10 cellular contexts compared by ENCODE assay signal in genomic region chr2:79876430-79876829, GRCh38.
A peak's percentile ranks its signal among the peaks of the same experiment; 100 is the strongest.
DNase-seq lines count a peak whose midpoint lies in the region; ATAC-seq, FAIRE-seq and TF ChIP-seq lines count a peak whose summit lies in the region.
"Had no signal": no experiment of that assay in that cellular context is flagged by ENCODE, and none has a peak within 500 bp of the region (broad histone marks: within the 10 kb centered on the region; RNA-seq: fewer than 3 reads in every experiment).

No MANE protein-coding gene starts in this region.

- TF ChIP-seq POLR2A in GM12878 (IDR thresholded peaks at IDR 0.05; ENCODE audit: low read depth, low read length): no peak

- FAIRE-seq in GM12878 (lab: Jason Lieb, UNC): no peak

- CTCF ChIA-PET in GM12878 (lab: Yijun Ruan, JAX): interaction anchor here (0.9 kb wide), 1 partner anchor 13 kb away, joined by 3 read pairs; no protein-coding TSS in a partner anchor

- H3F3A ChIP-seq in neural cell (ENCODE audit: insufficient read depth, low read length, poor library complexity, severe bottlenecking): no peaks in the 10 kb centered on the region

- H3K4me2 ChIP-seq in GM12878 (ENCODE audit: control insufficient read depth, insufficient read depth) (no peak overlapping the region), neural cell (ENCODE audit: low read length) (no peak overlapping the region)

- H3K9me3 ChIP-seq in GM12878 (replicated peaks; ENCODE audit: control insufficient read depth, insufficient read depth, low read length) (no peaks in the 10 kb centered on the region), neural cell (ENCODE audit: low read length) (no peaks in the 10 kb centered on the region)

- H3K4me3 ChIP-seq in GM12878 (no peak overlapping the region), neural cell (ENCODE audit: low read length) (no peak overlapping the region)

- no peaks in the 10 kb centered on the region for H3K27me3 ChIP-seq in GM12878 (replicated peaks in 1 of 2; ENCODE audit: control insufficient read depth in 2 of 2, insufficient read depth in 2 of 2, low read length in 1 of 2)
- no peaks in the 10 kb centered on the region for H3K27me3 ChIP-seq in neural cell (ENCODE audit: insufficient read depth, low read depth, low read length)

- DNase-seq in DMS53 (lab: John Stamatoyannopoulos, UW): peak; percentile 37
- DNase-seq in DMS53 treated with DMSO at 0.1 percent for 48 hours (lab: John Stamatoyannopoulos, UW; ENCODE audit: unreplicated experiment): no peak
- DNase-seq in LHCN-M2 (ENCODE audit: low read depth): peak; percentile 0
- no peak for DNase-seq in GM12878 (ENCODE audit: low read depth, low spot score)
- DNase-seq in activated effector memory CD4-positive, alpha-beta T cell treated with Interleukin-2 at 50 U/mL for 16 hours: no peak
- DNase-seq in NCI-H2029 (lab: John Stamatoyannopoulos, UW): no peak
- DNase-seq: T1000 had no signal

- H3K36me3 ChIP-seq in GM12878 (ENCODE audit: control insufficient read depth in 2 of 2, insufficient read depth in 2 of 2, low read length in 1 of 2) (no peaks in the 10 kb centered on the region), neural cell (ENCODE audit: insufficient read depth, low read length) (no peaks in the 10 kb centered on the region)

- in situ Hi-C loops in GM12878 (cut with MboI): no loop called here

- H4K20me1 ChIP-seq in GM12878 (ENCODE audit: control insufficient read depth, insufficient read depth) (no peaks in the 10 kb centered on the region), neural cell (ENCODE audit: insufficient read depth) (no peaks in the 10 kb centered on the region)

- H3K4me1 ChIP-seq in GM12878 (ENCODE audit: control insufficient read depth, insufficient read depth, low read length): no peaks in the 10 kb centered on the region

- intact Hi-C loops in GM12878 (cut with micrococcal nuclease; ENCODE audit: unreplicated experiment): no loop called here

- TF ChIP-seq EP300 in GM12878 (IDR thresholded peaks at IDR 0.05; ENCODE audit: borderline replicate concordance in 1 of 2, control insufficient read depth in 1 of 2, low read depth in 2 of 2, low read length in 2 of 2): no peak
- TF ChIP-seq EP300 in neural cell (conservative IDR thresholded peaks at IDR 0.05; ENCODE audit: poor library complexity, severe bottlenecking): no peak

- no TSS peak for BruUV-seq in GM12878 (replicated peaks; lab: Mats Ljungman, UMichigan)

- RAD21 ChIA-PET in GM12878 (lab: Charles Lee; ENCODE audit: unreplicated experiment): no interaction called here

- 21% methylated on average over 3 of the region's 3 CpGs for WGBS in GM12878 (ENCODE audit: insufficient coverage, insufficient replicate concordance, low lambda C conversion rate, missing lambda C conversion rate)

- H3K79me2 ChIP-seq in GM12878 (ENCODE audit: control insufficient read depth, insufficient read depth, low read length): no peaks in the 10 kb centered on the region
- no peaks in the 10 kb centered on the region for H3K79me2 ChIP-seq in neural cell (replicated peaks; ENCODE audit: insufficient read depth, low read length)

- TF ChIP-seq CTCF in GM12878 (IDR thresholded peaks at IDR 0.05 in 2 of 3, conservative IDR thresholded peaks at IDR 0.05 in 1 of 3; ENCODE audit: control insufficient read depth in 2 of 3, extremely low read depth in 1 of 3, insufficient read depth in 1 of 3, low read depth in 3 of 3, low read length in 3 of 3): peak; percentile 23 to 33 (median 29); a peak in 4 of 6 replicates
- TF ChIP-seq CTCF in neural cell (IDR thresholded peaks at IDR 0.05; ENCODE audit: poor library complexity, severe bottlenecking): peak; percentile 64

- no peak overlapping the region for H3K27ac ChIP-seq in GM12878 (ENCODE audit: control insufficient read depth, insufficient read depth)
- H3K27ac ChIP-seq in neural cell (ENCODE audit: low read length): no peak overlapping the region
- H3K27ac ChIP-seq: epithelial cell of prostate had no signal

- POLR2A ChIA-PET in GM12878 (lab: Charles Lee): no interaction called here

- TF ChIP-seq RAD21 in GM12878 (IDR thresholded peaks at IDR 0.05; ENCODE audit: insufficient read depth, low read depth, low read length): 0 out of 2 replicates have a peak, but pooled peaks have one; percentile 5
- peak; percentile 60 for TF ChIP-seq RAD21 in neural cell (conservative IDR thresholded peaks at IDR 0.05)

- SMC1A ChIA-PET in GM12878 (lab: Charles Lee; ENCODE audit: uncharacterized antibody, unreplicated experiment): no interaction called here

- no peak overlapping the region for H2AFZ ChIP-seq in GM12878 (ENCODE audit: control insufficient read depth, low read depth, low read length)
- H2AFZ ChIP-seq in neural cell (ENCODE audit: low read depth, low read length): no peak overlapping the region

- H3K9ac ChIP-seq in GM12878 (ENCODE audit: control insufficient read depth, insufficient read depth, low read length) (no peak overlapping the region), neural cell (ENCODE audit: low read length) (no peak overlapping the region)

- no peaks in the 10 kb centered on the region for H3K9me2 ChIP-seq in neural cell (ENCODE audit: insufficient read depth, low read length)

- ATAC-seq in GM12878: 0 out of 3 replicates have a peak, but pooled peaks have one; percentile 46
- ATAC-seq in HG03135 (IDR thresholded peaks at IDR 0.05; ENCODE audit: unreplicated experiment): no peak

TF ChIP-seq in GM12878, 131 proteins besides CTCF, POLR2A, EP300 and RAD21 (continues in another document):
- TF ChIP-seq RUNX3 (IDR thresholded peaks at IDR 0.05; ENCODE audit: low read length): no peak
- TF ChIP-seq ZBTB11 (CRISPR knock-in tag; IDR thresholded peaks at IDR 0.05): no peak
- TF ChIP-seq CHD4 (IDR thresholded peaks at IDR 0.05): no peak
- no peak for TF ChIP-seq POLR2AphosphoS5 (IDR thresholded peaks at IDR 0.05; ENCODE audit: low read length)
- TF ChIP-seq EZH2 (IDR thresholded peaks at IDR 0.05; ENCODE audit: borderline replicate concordance, control insufficient read depth, low read depth, low read length): no peak
- TF ChIP-seq HDAC6 (IDR thresholded peaks at IDR 0.05; ENCODE audit: unreplicated experiment): no peak
- TF ChIP-seq CREM (IDR thresholded peaks at IDR 0.05; ENCODE audit: low read depth): no peak
- TF ChIP-seq SUPT20H (IDR thresholded peaks at IDR 0.05; ENCODE audit: borderline replicate concordance, control insufficient read depth, low read depth, low read length): no peak

TF ChIP-seq in neural cell, 6 proteins besides CTCF, POLR2A, EP300 and RAD21:
- no peak for TF ChIP-seq REST (IDR thresholded peaks at IDR 0.05; ENCODE audit: borderline replicate concordance)
- TF ChIP-seq MXI1 (conservative IDR thresholded peaks at IDR 0.05; ENCODE audit: poor library complexity, severe bottlenecking): no peak
- no peak for TF ChIP-seq TAF1 (IDR thresholded peaks at IDR 0.05; ENCODE audit: low read depth)
- no peak for TF ChIP-seq EZH2 (IDR thresholded peaks at IDR 0.05; ENCODE audit: borderline replicate concordance, insufficient read depth, low read length, poor library complexity, severe bottlenecking)
- peak; percentile 73 for TF ChIP-seq SMC3 (conservative IDR thresholded peaks at IDR 0.05; ENCODE audit: poor library complexity)

Comparison
In these comparisons a context has a peak if more than half of its experiments do, and no peak if none do; other contexts are left out.
1. DNase-seq: peak in DMS53 (single experiment) and LHCN-M2 (single experiment); none in DMS53 treated with DMSO at 0.1 percent for 48 hours (single experiment), GM12878 (single experiment), activated effector memory CD4-positive, alpha-beta T cell treated with Interleukin-2 at 50 U/mL for 16 hours (single experiment) and NCI-H2029 (single experiment).